Comparison of ENCODE assay signal across 8 cellular contexts in the genomic region with DNA sequence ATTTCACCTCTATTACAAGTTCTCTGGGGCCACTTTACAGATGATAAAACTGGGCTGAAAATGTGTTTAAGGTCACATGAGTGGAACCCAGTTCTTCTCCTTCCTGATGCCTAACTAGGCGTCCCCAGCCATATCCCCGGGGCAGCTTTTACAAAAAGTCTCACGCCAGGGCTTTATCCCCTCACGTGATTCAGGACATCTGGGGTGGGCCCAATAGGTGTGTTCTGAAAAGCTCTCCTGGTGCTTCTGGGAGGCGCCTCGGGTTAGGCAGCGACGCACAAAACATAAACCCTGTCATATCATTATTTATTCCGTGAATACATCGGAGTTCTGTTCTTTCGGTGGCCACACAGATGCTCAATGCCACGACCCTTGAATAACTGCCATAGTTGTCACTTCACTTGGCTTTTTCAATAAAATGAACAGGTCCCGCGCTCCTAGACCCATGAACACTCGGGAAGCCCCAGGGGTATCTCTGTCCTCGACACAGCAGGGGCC. TPM values are rescaled to one million over a fixed set of nuclear protein-coding genes. Genes with fewer than 3 reads are reported as not detected.
DNase-seq lines count a peak whose midpoint lies in the region; ATAC-seq, FAIRE-seq and TF ChIP-seq lines count a peak whose summit lies in the region.

No MANE protein-coding gene starts in this region.

- H3K9ac ChIP-seq in GM23248, result no peak overlapping the region
- no peak overlapping the region for H3K9ac ChIP-seq in SK-N-SH
- H3K9ac ChIP-seq in skeletal muscle tissue (ENCODE audit: low read depth in 1 of 3, low read length in 3 of 3), result peak overlapping the region; percentile 20 to 67 (median 62)

- no peak for TF ChIP-seq RAD21 in SK-N-SH (IDR thresholded peaks at IDR 0.05; ENCODE audit: low read length)

- 2 to 3% methylated on average over 15 to 16 of the region's 16 CpGs for WGBS in GM23248 (ENCODE audit: low coverage in 1 of 2, low lambda C conversion rate in 2 of 2, missing lambda C conversion rate in 2 of 2), 2 experiments
- WGBS in SK-N-SH (ENCODE audit: low lambda C conversion rate), result 6% methylated on average over 15 of the region's 16 CpGs
- WGBS in gastroesophageal sphincter (ENCODE audit: low coverage in 1 of 2), 2 donors, result 8% methylated on average over 2 of the region's 16 CpGs; no CpG with 5 or more reads in 1 of the 2 donors

- H3F3A ChIP-seq in GM23248 (ENCODE audit: insufficient read depth) (no peaks in the 10 kb centered on the region), SK-N-SH (replicated peaks; ENCODE audit: insufficient read depth) (no peaks in the 10 kb centered on the region)

- H3K27ac ChIP-seq in GM23248 (no peak overlapping the region), SK-N-SH (ENCODE audit: low read depth in 2 of 2, low read length in 1 of 2) (no peak overlapping the region), gastroesophageal sphincter (peak overlapping the region in 1 of 4 donors; percentile 78), skeletal muscle tissue (ENCODE audit: low read depth, low read length) (no peak overlapping the region)

- H4K20me1 ChIP-seq in GM23248 (ENCODE audit: insufficient read depth) (no peaks in the 10 kb centered on the region), SK-N-SH (ENCODE audit: insufficient read depth) (no peaks in the 10 kb centered on the region)

- no peaks in the 10 kb centered on the region for H3K79me2 ChIP-seq in GM23248 (ENCODE audit: insufficient read depth)
- H3K79me2 ChIP-seq in SK-N-SH (ENCODE audit: insufficient read depth), result no peaks in the 10 kb centered on the region

- no peaks in the 10 kb centered on the region for H3K4me1 ChIP-seq in GM23248 (ENCODE audit: insufficient read depth)
- peaks cover 0 to 16% of the 10 kb centered on the region in 2 experiments; a peak in 2 of 4 replicates for H3K4me1 ChIP-seq in SK-N-SH (ENCODE audit: control insufficient read depth in 1 of 2, insufficient read depth in 2 of 2, low read depth in 1 of 2, low read length in 1 of 2)
- H3K4me1 ChIP-seq in gastroesophageal sphincter, result peaks cover 0 to 27% (median 0%) of the 10 kb centered on the region in 3 donors
- peaks cover 0 to 14% (median 8%) of the 10 kb centered on the region in 3 donors for H3K4me1 ChIP-seq in skeletal muscle tissue (ENCODE audit: control insufficient read depth in 3 of 3, insufficient read depth in 3 of 3, low read length in 3 of 3)

- DNase-seq in ELF-1 (ENCODE audit: low read depth, low spot score) (peak; percentile 34), GM23248 (peak; percentile 7), SK-N-SH (no peak), EL (no peak), GM12891 (ENCODE audit: insufficient read length, low spot score) (no peak)

- H3K27me3 ChIP-seq in GM23248 (replicated peaks; ENCODE audit: insufficient read depth), result peaks cover 58% of the 10 kb centered on the region
- peaks cover 35% of the 10 kb centered on the region for H3K27me3 ChIP-seq in SK-N-SH (ENCODE audit: insufficient read depth)
- H3K27me3 ChIP-seq in gastroesophageal sphincter, result peaks cover 61% of the 10 kb centered on the region
- H3K27me3 ChIP-seq in skeletal muscle tissue (ENCODE audit: control insufficient read depth in 3 of 3, insufficient read depth in 3 of 3, low read length in 3 of 3), result peaks cover 3 to 26% (median 16%) of the 10 kb centered on the region in 3 donors

- H3K9me3 ChIP-seq in GM23248 (ENCODE audit: low read depth), result no peaks in the 10 kb centered on the region
- no peaks in the 10 kb centered on the region for H3K9me3 ChIP-seq in SK-N-SH
- no peaks in the 10 kb centered on the region for H3K9me3 ChIP-seq in gastroesophageal sphincter
- H3K9me3 ChIP-seq in skeletal muscle tissue (ENCODE audit: control insufficient read depth in 3 of 3, low read length in 3 of 3), result no peaks in the 10 kb centered on the region

- no peak for TF ChIP-seq POLR2A in gastroesophageal sphincter (IDR thresholded peaks at IDR 0.05)
- TF ChIP-seq POLR2A in GM18505 (IDR thresholded peaks at IDR 0.05; ENCODE audit: borderline replicate concordance, extremely low read depth, insufficient read depth, insufficient read length), result no peak
- TF ChIP-seq POLR2A in GM12891 (IDR thresholded peaks at IDR 0.05; ENCODE audit: low read depth, low read length), result no peak

- H2AFZ ChIP-seq in GM23248 (peak overlapping the region; percentile 84), SK-N-SH (ENCODE audit: low read depth) (peak overlapping the region; percentile 70; the same call in 1 of the 2 replicates)

- H3K4me3 ChIP-seq in GM23248 (peak overlapping the region; percentile 78), SK-N-SH (ENCODE audit: low read depth in 2 of 2, low read length in 1 of 2) (peak overlapping the region; percentile 52 to 69), gastroesophageal sphincter (peak overlapping the region; percentile 63), skeletal muscle tissue (ENCODE audit: low read length in 3 of 3) (peak overlapping the region; percentile 76)

- no peak for ATAC-seq in gastroesophageal sphincter
- no peak for ATAC-seq in GM18505 (IDR thresholded peaks at IDR 0.05; ENCODE audit: unreplicated experiment)

- TF ChIP-seq EP300 in SK-N-SH (IDR thresholded peaks at IDR 0.05; ENCODE audit: borderline replicate concordance in 1 of 2, low read depth in 1 of 2, low read length in 1 of 2) (no peak), gastroesophageal sphincter (IDR thresholded peaks at IDR 0.05) (no peak)

- TF ChIP-seq CTCF in SK-N-SH (IDR thresholded peaks at IDR 0.05) (no peak), gastroesophageal sphincter (IDR thresholded peaks at IDR 0.05) (no peak)

- H3K9me2 ChIP-seq in GM23248 (ENCODE audit: insufficient read depth), result no peaks in the 10 kb centered on the region
- no peaks in the 10 kb centered on the region for H3K9me2 ChIP-seq in SK-N-SH

- in situ Hi-C loops in GM23248 (cut with MboI), result no loop called here

- H3K4me2 ChIP-seq in GM23248 (ENCODE audit: unreplicated experiment) (peak overlapping the region; percentile 90), SK-N-SH (peak overlapping the region; percentile 87)

- FAIRE-seq in GM12891 (lab: Jason Lieb, UNC), result no peak

- POLR2A ChIA-PET in SK-N-SH (lab: Yijun Ruan, JAX), result no interaction called here

- CTCF ChIA-PET in SK-N-SH (lab: Yijun Ruan, JAX), result interaction anchor here (0.7 to 1.2 kb wide), 3 partner anchors 31 to 80 kb away, joined by 3 to 4 read pairs (median 3); no protein-coding TSS in a partner anchor

- H3K36me3 ChIP-seq in GM23248 (ENCODE audit: low read depth) (no peaks in the 10 kb centered on the region), SK-N-SH (replicated peaks in 1 of 2; ENCODE audit: control insufficient read depth in 1 of 2, insufficient read depth in 2 of 2, low read length in 1 of 2) (no peaks in the 10 kb centered on the region), gastroesophageal sphincter (no peaks in the 10 kb centered on the region), skeletal muscle tissue (ENCODE audit: control insufficient read depth in 3 of 3, insufficient read depth in 3 of 3, low read length in 3 of 3) (no peaks in the 10 kb centered on the region)

TF ChIP-seq in SK-N-SH, 30 proteins besides CTCF, POLR2A, EP300 and RAD21 (continues in another document):
- TF ChIP-seq USF1 (IDR thresholded peaks at IDR 0.05; ENCODE audit: borderline replicate concordance, low read depth) (no peak), RFX5 (IDR thresholded peaks at IDR 0.05; ENCODE audit: low read length) (no peak), EZH2phosphoT487 (IDR thresholded peaks at IDR 0.05; ENCODE audit: borderline replicate concordance, low read depth) (no peak)

TF ChIP-seq in GM12891, 5 proteins besides CTCF, POLR2A, EP300 and RAD21:
- TF ChIP-seq SPI1 (IDR thresholded peaks at IDR 0.05; ENCODE audit: low read depth, low read length) (no peak), PAX5 (IDR thresholded peaks at IDR 0.05; ENCODE audit: insufficient read depth, low read length, severe bottlenecking) (no peak), POLR2AphosphoS5 (IDR thresholded peaks at IDR 0.05; ENCODE audit: low read depth, low read length) (no peak), TAF1 (IDR thresholded peaks at IDR 0.05; ENCODE audit: low read depth, low read length) (no peak), POU2F2 (IDR thresholded peaks at IDR 0.05; ENCODE audit: low read depth, low read length) (no peak)

RNA-seq across cellular contexts. Expression of gene SF3B5, which starts 32.1 kb away (rescaled TPM):
- total RNA-seq in GM23248 (2014; rRNA removed; shearing (Covaris generic)), result 131 and 137 TPM in 2 replicates
- polyA plus RNA-seq in GM23248 (2016; fragmentation: Nextera tagmentation; extraction: Ambion mirVana) (192 and 197 TPM in 2 replicates), SK-N-SH (2012; rRNA removed) (281 and 316 TPM in 2 replicates)
- 203 and 268 TPM in 2 replicates for polyA plus RNA-seq in SK-N-SH (2012; cell fraction: cytosol; rRNA removed)
- polyA plus RNA-seq in SK-N-SH (2012; cell fraction: nucleus; rRNA removed), result 115 and 168 TPM in 2 replicates
- total RNA-seq in gastroesophageal sphincter (100 to 1,000 TPM; 102 to 123 (median 116) TPM), skeletal muscle tissue (71.5 TPM)
- 252 TPM for polyA plus RNA-seq in GM12891 (2012; ENCODE audit: low read depth, missing spikeins)

RNA-seq across cellular contexts. Expression of gene PLAGL1, which starts 55.2 kb away (rescaled TPM):
- 20.7 and 22.8 TPM in 2 replicates for total RNA-seq in GM23248 (2014; rRNA removed; shearing (Covaris generic))
- polyA plus RNA-seq in GM23248 (2016; fragmentation: Nextera tagmentation; extraction: Ambion mirVana) (42.2 and 43.8 TPM in 2 replicates), SK-N-SH (2012; rRNA removed) (22.6 and 25.8 TPM in 2 replicates)
- polyA plus RNA-seq in SK-N-SH (2012; cell fraction: cytosol; rRNA removed), result 11.3 and 14.0 TPM in 2 replicates
- 118 and 136 TPM in 2 replicates for polyA plus RNA-seq in SK-N-SH (2012; cell fraction: nucleus; rRNA removed)
- total RNA-seq in gastroesophageal sphincter (10 to 100 TPM; 13.2 to 26.3 (median 17.5) TPM), skeletal muscle tissue (58.5 TPM)
- polyA plus RNA-seq in GM12891 (2012; ENCODE audit: low read depth, missing spikeins), result 16.3 TPM

Comparison
In these comparisons a context has a peak if more than half of its experiments do, and no peak if none do; other contexts are left out.
1. DNase-seq: peak in ELF-1 (single experiment) and GM23248 (single experiment); none in SK-N-SH (single experiment), EL (single experiment) and GM12891 (single experiment).
2. H3K9ac ChIP-seq: peak in skeletal muscle tissue (3 of 3); none in GM23248 (single experiment) and SK-N-SH (single experiment).
3. Peak in every context shown above with its lines, with median percentiles within 50 percentile points of each other: H3K4me3 ChIP-seq.